24 cellular contexts compared by ENCODE assay signal in genomic region chr6:18510644-18511033, GRCh38.
"Had no signal": no experiment of that assay in that cellular context is flagged by ENCODE, and none has a peak within 500 bp of the region (broad histone marks: within the 10 kb centered on the region; RNA-seq: fewer than 3 reads in every experiment).

No MANE protein-coding gene starts in this region.

- ATAC-seq: effector memory CD8-positive, alpha-beta T cell; esophagus mucosa; left lobe of liver; mucosa of descending colon; pancreas; psoas muscle had no signal

- H3K27ac Mint-ChIP-seq: activated B cell treated with CpG ODN at 0.5 μM for 24 hours; activated naive CD4-positive, alpha-beta T cell treated with anti-CD3 and anti-CD28 coated beads, Interleukin-2, amount 50 U/mL, for 72 hours; effector memory CD8-positive, alpha-beta T cell; immature natural killer cell; nephron progenitor cell; stimulated activated effector memory CD8-positive, alpha-beta T cell treated with anti-CD3 and anti-CD28 coated beads, Interleukin-12 subunit alpha, Interleukin-12 subunit beta, amount 100 ng/mL, for 72 hours had no signal

- H3K27me3 Mint-ChIP-seq: activated B cell treated with CpG ODN at 0.5 μM for 24 hours had no signal

- H3K9me3 Mint-ChIP-seq: activated B cell treated with CpG ODN at 0.5 μM for 24 hours; activated naive CD4-positive, alpha-beta T cell treated with anti-CD3 and anti-CD28 coated beads, Interleukin-2, amount 50 U/mL, for 72 hours; effector memory CD8-positive, alpha-beta T cell; immature natural killer cell; nephron progenitor cell; stimulated activated effector memory CD8-positive, alpha-beta T cell treated with anti-CD3 and anti-CD28 coated beads, Interleukin-12 subunit alpha, Interleukin-12 subunit beta, amount 100 ng/mL, for 72 hours had no signal

- DNase-seq: activated B cell treated with CpG ODN at 0.5 μM for 24 hours; activated CD4-positive, alpha-beta T cell treated with anti-CD3 and anti-CD28 coated beads for 4 hours; amniotic stem cell; colonic mucosa; dorsolateral prefrontal cortex; effector memory CD8-positive, alpha-beta T cell; foreskin melanocyte; immature natural killer cell; lower lobe of right lung; mesendoderm; mucosa of descending colon; nephron progenitor cell; pancreas; psoas muscle; spleen; T-helper 9 cell; transverse colon had no signal

- H3K27ac ChIP-seq: colonic mucosa, dorsolateral prefrontal cortex, hepatocyte, lower lobe of right lung, pancreas, psoas muscle, right atrium auricular region, spleen, suprapubic skin, transverse colon had no signal

- H3K4me1 Mint-ChIP-seq: immature natural killer cell had no signal

- H3K36me3 Mint-ChIP-seq: activated naive CD4-positive, alpha-beta T cell treated with anti-CD3 and anti-CD28 coated beads, Interleukin-2, amount 50 U/mL, for 72 hours; immature natural killer cell; stimulated activated effector memory CD8-positive, alpha-beta T cell treated with anti-CD3 and anti-CD28 coated beads, Interleukin-12 subunit alpha, Interleukin-12 subunit beta, amount 100 ng/mL, for 72 hours had no signal

- H3K4me3 Mint-ChIP-seq: activated B cell treated with CpG ODN at 0.5 μM for 24 hours; effector memory CD8-positive, alpha-beta T cell; immature natural killer cell; nephron progenitor cell; stimulated activated effector memory CD8-positive, alpha-beta T cell treated with anti-CD3 and anti-CD28 coated beads, Interleukin-12 subunit alpha, Interleukin-12 subunit beta, amount 100 ng/mL, for 72 hours had no signal
